ENCODE assay signal across 24 cellular contexts in the genomic region with DNA sequence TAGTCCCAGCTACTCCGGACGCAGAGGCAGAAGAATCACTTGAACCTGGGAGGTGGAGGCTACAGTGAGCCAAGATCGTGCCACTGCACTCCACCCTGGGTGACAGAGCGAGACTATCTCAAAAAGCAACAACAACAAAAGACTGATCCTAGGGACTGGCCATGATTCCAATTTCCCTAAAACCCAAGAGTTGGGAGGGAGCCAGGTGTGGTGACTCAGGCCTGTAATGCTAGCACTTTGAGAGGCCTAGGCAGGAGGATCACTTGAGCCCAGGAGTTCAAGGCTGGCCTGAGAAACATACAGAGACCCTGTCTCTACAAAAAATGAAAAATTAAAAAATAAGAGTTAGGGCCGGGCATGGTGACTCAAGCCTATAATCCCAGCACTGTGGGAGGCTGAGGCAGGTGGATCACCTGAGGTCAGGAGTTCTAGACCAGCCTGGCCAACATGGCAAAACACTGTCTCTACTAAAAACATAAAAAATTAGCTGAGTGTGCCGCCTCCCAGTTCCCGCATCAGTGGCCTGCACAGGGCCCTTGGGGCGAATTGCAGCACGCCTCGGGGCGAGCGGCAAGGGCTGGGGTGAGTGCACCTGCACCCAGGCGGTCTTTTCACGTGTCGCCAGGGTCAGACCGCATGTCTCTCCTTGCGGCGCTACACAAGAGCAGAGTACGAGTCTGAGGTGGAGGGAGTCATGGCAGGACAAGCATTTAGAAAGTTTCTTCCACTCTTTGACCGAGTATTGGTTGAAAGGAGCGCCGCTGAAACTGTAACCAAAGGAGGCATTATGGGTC. TPM values are rescaled to one million over a fixed set of nuclear protein-coding genes. Genes with fewer than 3 reads are reported as not detected.
"Had no signal": no experiment of that assay in that cellular context is flagged by ENCODE, and none has a peak within 500 bp of the region (broad histone marks: within the 10 kb centered on the region; RNA-seq: fewer than 3 reads in every experiment).

No MANE protein-coding gene starts in this region.

- H3K4me3 ChIP-seq: adrenal gland had no signal

- H3K36me3 ChIP-seq: adrenal gland had no signal

- H3K27ac ChIP-seq: adrenal gland had no signal

- ATAC-seq: activated CD8-positive, alpha-beta T cell treated with anti-CD3 and anti-CD28 coated beads, Interleukin-2, amount 10 ng/mL, durations not matched to agents 7 days and 5 days; WTC11 had no signal

- DNase-seq: activated CD4-positive, alpha-beta T cell treated with anti-CD3 and anti-CD28 coated beads for 48 hours; activated CD4-positive, alpha-beta T cell treated with anti-CD3 and anti-CD28 coated beads, Interleukin-2, amount 50 U/mL, for 4 hours; activated CD4-positive, CD25-positive, alpha-beta regulatory T cell treated with anti-CD3 and anti-CD28 coated beads, Interleukin-2, amount 50 U/mL, for 72 hours; activated CD8-positive, alpha-beta memory T cell treated with anti-CD3 and anti-CD28 coated beads, Interleukin-2, amount 50 U/mL, for 48 hours; activated CD8-positive, alpha-beta T cell treated with anti-CD3 and anti-CD28 coated beads, Interleukin-2, amount 10 ng/mL, durations not matched to agents 7 days and 5 days; activated naive CD4-positive, alpha-beta T cell treated with anti-CD3 and anti-CD28 coated beads, Interleukin-2, amount 50 U/mL, for 16 hours; activated naive CD8-positive, alpha-beta T cell treated with anti-CD3 and anti-CD28 coated beads, Interleukin-2, amount 10 ng/mL, durations not matched to agents 7 days and 5 days; activated T-cell treated with anti-CD3 and anti-CD28 coated beads, Interleukin-2, amount 50 U/mL, for 1 hour; adrenal gland; anterior cingulate cortex; caudate nucleus; KG1; MM.1S; NCI-H1105 treated with DMSO at 0.1 percent for 48 hours; NCI-H1436 treated with DMSO at 0.1 percent for 48 hours; NCI-H187; NCI-H2081; NCI-H510A treated with DMSO at 0.1 percent for 48 hours; NCI-H69; NK-92 treated with Interleukin-12 subunit alpha and Interleukin-12 subunit beta, amount 100 ng/mL, for 24 hours; SHP77 treated with DMSO at 0.1 percent for 48 hours had no signal

- H3K27me3 ChIP-seq: adrenal gland had no signal

- H3K4me1 ChIP-seq: adrenal gland had no signal

- FAIRE-seq: RCC 7860 had no signal

- H3K9me3 ChIP-seq: adrenal gland had no signal

RNA-seq across cellular contexts. Expression of a gene that starts 40.8 kb away (rescaled TPM):
- total RNA-seq: activated CD8-positive, alpha-beta T cell treated with anti-CD3 and anti-CD28 coated beads, Interleukin-2, amount 10 ng/mL, durations not matched to agents 7 days and 5 days; LHCN-M2 had no signal

RNA-seq across cellular contexts. Expression of a gene that starts 51.2 kb away (rescaled TPM):
- total RNA-seq: activated CD8-positive, alpha-beta T cell treated with anti-CD3 and anti-CD28 coated beads, Interleukin-2, amount 10 ng/mL, durations not matched to agents 7 days and 5 days; LHCN-M2 had no signal
